In genomic region chr3:149442845-149443544, GRCh38 we compare ENCODE assay signal across 9 cellular contexts. TPM values are rescaled to one million over a fixed set of nuclear protein-coding genes. Genes with fewer than 3 reads are reported as not detected.
DNase-seq lines count a peak whose midpoint lies in the region; ATAC-seq and TF ChIP-seq lines count a peak whose summit lies in the region.
"Had no signal": no experiment of that assay in that cellular context is flagged by ENCODE, and none has a peak within 500 bp of the region (broad histone marks: within the 10 kb centered on the region; RNA-seq: fewer than 3 reads in every experiment).

No MANE protein-coding gene starts in this region.

- no peak overlapping the region for H2AFZ ChIP-seq in mesenchymal stem cell (ENCODE audit: low read depth, low read length)

- H2AK5ac ChIP-seq in mesenchymal stem cell (ENCODE audit: low read length, severe bottlenecking), result no peak overlapping the region

- ATAC-seq in right lobe of liver, result no peak

- H3K27ac ChIP-seq in mesenchymal stem cell (ENCODE audit: low read length, poor library complexity, severe bottlenecking) (peak overlapping the region; percentile 69), right lobe of liver (no peak overlapping the region)

- no peak for TF ChIP-seq POLR2A in right lobe of liver (IDR thresholded peaks at IDR 0.05)

- no peak overlapping the region for H4K91ac ChIP-seq in mesenchymal stem cell (ENCODE audit: low read length)

- H3K4me3 ChIP-seq in mesenchymal stem cell (ENCODE audit: insufficient read depth in 1 of 2, low read depth in 1 of 2, low read length in 2 of 2) (no peak overlapping the region), right lobe of liver (no peak overlapping the region)

- H3K9me3 ChIP-seq in mesenchymal stem cell (ENCODE audit: control insufficient read depth, low read length), result no peaks in the 10 kb centered on the region
- H3K9me3 ChIP-seq in right lobe of liver, result no peaks in the 10 kb centered on the region

- H3K4me1 ChIP-seq in mesenchymal stem cell (ENCODE audit: control insufficient read depth, insufficient read depth, low read depth, low read length), result no peaks in the 10 kb centered on the region
- H3K4me1 ChIP-seq in right lobe of liver, result no peaks in the 10 kb centered on the region

- 30% methylated on average over 4 of the region's 4 CpGs for WGBS in mesenchymal stem cell
- WGBS in right lobe of liver (ENCODE audit: insufficient coverage, low coverage, low lambda C conversion rate, missing lambda C conversion rate), result 65% methylated on average over 4 of the region's 4 CpGs

- H3K4me2 ChIP-seq in mesenchymal stem cell (ENCODE audit: low read length, poor library complexity, severe bottlenecking), result no peak overlapping the region

- no peak overlapping the region for H4K8ac ChIP-seq in mesenchymal stem cell (ENCODE audit: low read length)

- H2BK15ac ChIP-seq in mesenchymal stem cell (ENCODE audit: low read depth, poor library complexity, severe bottlenecking), result no peak overlapping the region

- H3K27me3 ChIP-seq in mesenchymal stem cell (ENCODE audit: control insufficient read depth in 1 of 2, insufficient read depth in 1 of 2, low read length in 2 of 2), result no peaks in the 10 kb centered on the region
- H3K27me3 ChIP-seq in right lobe of liver, result no peaks in the 10 kb centered on the region

- peak overlapping the region; percentile 19 for H3K9ac ChIP-seq in mesenchymal stem cell (ENCODE audit: low read length)

- no peak overlapping the region for H2BK5ac ChIP-seq in mesenchymal stem cell (ENCODE audit: low read depth, low read length, poor library complexity, severe bottlenecking)

- H3K4ac ChIP-seq in mesenchymal stem cell (ENCODE audit: low read depth in 1 of 2, low read length in 2 of 2), result no peak overlapping the region

- no peak overlapping the region for H3K18ac ChIP-seq in mesenchymal stem cell (ENCODE audit: low read depth in 1 of 2, low read length in 2 of 2)

- H3K79me1 ChIP-seq in mesenchymal stem cell (replicated peaks; ENCODE audit: low read length, poor library complexity, severe bottlenecking), result no peaks in the 10 kb centered on the region

- H3K14ac ChIP-seq in mesenchymal stem cell (ENCODE audit: low read length in 2 of 2), result no peak overlapping the region

- H3K23ac ChIP-seq in mesenchymal stem cell (ENCODE audit: low read length in 2 of 2), result no peak overlapping the region

- peak; percentile 40 for DNase-seq in COLO829 (ENCODE audit: low spot score)
- DNase-seq in Kasumi-1 (lab: John Stamatoyannopoulos, UW), result peak; percentile 28 to 46
- DNase-seq in astrocyte of the hippocampus (ENCODE audit: low read depth, low spot score), result peak; percentile 63
- DNase-seq in mesenchymal stem cell, result peak; percentile 76
- no peak for DNase-seq in right lobe of liver
- no peak for DNase-seq in NCI-H2081 (lab: John Stamatoyannopoulos, UW)
- DNase-seq in OCI-M2 (lab: John Stamatoyannopoulos, UW; ENCODE audit: unreplicated experiment), result no peak
- no peak for DNase-seq in midbrain (lab: John Stamatoyannopoulos, UW)
- DNase-seq: activated CD4-positive, alpha-beta memory T cell treated with anti-CD3 and anti-CD28 coated beads, Interleukin-2, amount 10 ng/mL, durations not matched to agents 7 days and 5 days had no signal

- H3K36me3 ChIP-seq in mesenchymal stem cell (ENCODE audit: control insufficient read depth in 1 of 2, insufficient read depth in 2 of 2, low read depth in 1 of 2, low read length in 2 of 2) (no peaks in the 10 kb centered on the region), right lobe of liver (no peaks in the 10 kb centered on the region)

- no peak for TF ChIP-seq CTCF in right lobe of liver (IDR thresholded peaks at IDR 0.05)

- peak overlapping the region in 1 of 2 experiments; percentile 72 for H2BK12ac ChIP-seq in mesenchymal stem cell (ENCODE audit: low read length in 2 of 2)

- intact Hi-C loops in right lobe of liver (cut with DNase I), result no loop called here

- H2BK120ac ChIP-seq in mesenchymal stem cell (ENCODE audit: low read depth, low read length), result peak overlapping the region; percentile 21

RNA-seq across cellular contexts. Expression of gene TM4SF4, which starts 31.5 kb away (rescaled TPM):
- 0.03 TPM for polyA plus RNA-seq in mesenchymal stem cell (2013, experiment 1 of 2)
- 0.03 TPM for polyA plus RNA-seq in mesenchymal stem cell (2013, experiment 2 of 2)
- 100 to 1,000 TPM; 210 to 473 (median 316) TPM for total RNA-seq in right lobe of liver
- total RNA-seq: activated CD4-positive, alpha-beta memory T cell treated with anti-CD3 and anti-CD28 coated beads, Interleukin-2, amount 10 ng/mL, durations not matched to agents 7 days and 5 days had no signal

Comparison
In these comparisons a context has a peak if more than half of its experiments do, and no peak if none do; other contexts are left out.
1. DNase-seq: peak in COLO829 (single experiment), Kasumi-1 (2 of 2), astrocyte of the hippocampus (single experiment) and mesenchymal stem cell (single experiment); none in right lobe of liver (0 of 3), NCI-H2081 (0 of 2), OCI-M2 (single experiment) and midbrain (single experiment).